1 cellular context compared by ENCODE assay signal in the genomic region with DNA sequence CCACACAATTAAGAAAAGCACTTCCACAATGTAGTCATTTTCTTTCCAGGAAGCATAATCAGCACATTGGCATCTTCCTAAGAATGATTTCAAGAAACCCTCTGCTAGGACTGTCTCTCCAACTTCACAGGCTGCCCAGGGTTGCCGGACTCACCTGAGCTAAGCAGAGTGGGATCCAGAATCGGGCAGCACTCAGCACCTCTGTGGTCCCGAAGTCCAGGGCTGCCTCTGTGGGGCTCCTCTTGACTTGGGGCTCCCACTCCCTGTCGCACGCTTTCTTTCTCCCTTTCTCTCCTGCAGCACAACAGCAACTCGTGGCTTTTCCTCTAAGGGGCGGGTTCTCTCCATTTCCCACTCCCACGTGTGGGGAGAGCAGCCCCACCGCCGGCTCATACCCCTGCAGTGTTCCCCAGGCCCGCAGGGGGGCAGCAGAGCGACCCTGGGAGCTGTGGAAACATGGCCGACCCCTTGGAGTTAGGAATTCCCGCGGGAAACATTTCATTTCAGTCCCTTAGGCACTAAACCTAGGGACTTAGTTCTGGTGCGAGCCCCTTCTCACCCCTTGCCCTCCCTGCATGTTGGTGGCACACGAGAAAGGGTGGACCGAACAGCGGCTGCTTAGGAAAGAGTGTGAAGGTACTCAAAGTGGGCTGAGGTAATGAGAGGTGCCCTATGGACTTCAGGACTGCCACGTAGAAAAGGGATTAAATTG.
TF ChIP-seq lines count a peak whose summit lies in the region.

TSS of gene TMEM272 (minus strand) at position 316 of the 712 bp plus-strand sequence. CDS start 6,647 bp downstream, outside the sequence.

TF ChIP-seq in K562, 482 proteins besides CTCF, POLR2A, EP300 and RAD21 (continued from another document and continues in another):
- TF ChIP-seq, protein P1, sequence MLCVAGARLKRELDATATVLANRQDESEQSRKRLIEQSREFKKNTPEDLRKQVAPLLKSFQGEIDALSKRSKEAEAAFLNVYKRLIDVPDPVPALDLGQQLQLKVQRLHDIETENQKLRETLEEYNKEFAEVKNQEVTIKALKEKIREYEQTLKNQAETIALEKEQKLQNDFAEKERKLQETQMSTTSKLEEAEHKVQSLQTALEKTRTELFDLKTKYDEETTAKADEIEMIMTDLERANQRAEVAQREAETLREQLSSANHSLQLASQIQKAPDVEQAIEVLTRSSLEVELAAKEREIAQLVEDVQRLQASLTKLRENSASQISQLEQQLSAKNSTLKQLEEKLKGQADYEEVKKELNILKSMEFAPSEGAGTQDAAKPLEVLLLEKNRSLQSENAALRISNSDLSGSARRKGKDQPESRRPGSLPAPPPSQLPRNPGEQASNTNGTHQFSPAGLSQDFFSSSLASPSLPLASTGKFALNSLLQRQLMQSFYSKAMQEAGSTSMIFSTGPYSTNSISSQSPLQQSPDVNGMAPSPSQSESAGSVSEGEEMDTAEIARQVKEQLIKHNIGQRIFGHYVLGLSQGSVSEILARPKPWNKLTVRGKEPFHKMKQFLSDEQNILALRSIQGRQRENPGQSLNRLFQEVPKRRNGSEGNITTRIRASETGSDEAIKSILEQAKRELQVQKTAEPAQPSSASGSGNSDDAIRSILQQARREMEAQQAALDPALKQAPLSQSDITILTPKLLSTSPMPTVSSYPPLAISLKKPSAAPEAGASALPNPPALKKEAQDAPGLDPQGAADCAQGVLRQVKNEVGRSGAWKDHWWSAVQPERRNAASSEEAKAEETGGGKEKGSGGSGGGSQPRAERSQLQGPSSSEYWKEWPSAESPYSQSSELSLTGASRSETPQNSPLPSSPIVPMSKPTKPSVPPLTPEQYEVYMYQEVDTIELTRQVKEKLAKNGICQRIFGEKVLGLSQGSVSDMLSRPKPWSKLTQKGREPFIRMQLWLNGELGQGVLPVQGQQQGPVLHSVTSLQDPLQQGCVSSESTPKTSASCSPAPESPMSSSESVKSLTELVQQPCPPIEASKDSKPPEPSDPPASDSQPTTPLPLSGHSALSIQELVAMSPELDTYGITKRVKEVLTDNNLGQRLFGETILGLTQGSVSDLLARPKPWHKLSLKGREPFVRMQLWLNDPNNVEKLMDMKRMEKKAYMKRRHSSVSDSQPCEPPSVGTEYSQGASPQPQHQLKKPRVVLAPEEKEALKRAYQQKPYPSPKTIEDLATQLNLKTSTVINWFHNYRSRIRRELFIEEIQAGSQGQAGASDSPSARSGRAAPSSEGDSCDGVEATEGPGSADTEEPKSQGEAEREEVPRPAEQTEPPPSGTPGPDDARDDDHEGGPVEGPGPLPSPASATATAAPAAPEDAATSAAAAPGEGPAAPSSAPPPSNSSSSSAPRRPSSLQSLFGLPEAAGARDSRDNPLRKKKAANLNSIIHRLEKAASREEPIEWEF (CRISPR knock-in tag; IDR thresholded peaks at IDR 0.05), result no peak
- TF ChIP-seq NR2C2 (CRISPR knock-in tag; IDR thresholded peaks at IDR 0.05) (no peak), NR2C2 (tag; IDR thresholded peaks at IDR 0.05) (no peak), EGR1 (conservative IDR thresholded peaks at IDR 0.05) (peak; percentile 20; the same call in 1 of the 2 replicates), ZNF766 (CRISPR knock-in tag; conservative IDR thresholded peaks at IDR 0.05) (no peak), EP400 (IDR thresholded peaks at IDR 0.05) (no peak), YBX1 (IDR thresholded peaks at IDR 0.05) (no peak), ATF3 (IDR thresholded peaks at IDR 0.05) (no peak), ATF3 (CRISPR knock-in tag; conservative IDR thresholded peaks at IDR 0.05) (no peak), PHF20 (IDR thresholded peaks at IDR 0.05; ENCODE audit: partially characterized antibody) (peak; percentile 18), NCOA1 (IDR thresholded peaks at IDR 0.05; ENCODE audit: low read depth) (no peak), DPF2 (IDR thresholded peaks at IDR 0.05) (no peak), E2F3 (CRISPR knock-in tag; IDR thresholded peaks at IDR 0.05) (0 out of 2 replicates have a peak, but pooled peaks have one; percentile 30), CBX3 (IDR thresholded peaks at IDR 0.05; ENCODE audit: borderline replicate concordance in 1 of 2, low read length in 2 of 2) (0 out of 3 replicates have a peak, but pooled peaks of 1 of the 2 experiments have one; percentile 54), BRF2 (IDR thresholded peaks at IDR 0.05; ENCODE audit: borderline replicate concordance, insufficient read depth, insufficient read length) (no peak), ZNF232 (CRISPR knock-in tag; IDR thresholded peaks at IDR 0.05) (no peak), SAFB (IDR thresholded peaks at IDR 0.05; ENCODE audit: borderline replicate concordance, low read depth, low read length) (peak; percentile 37; the same call in 1 of the 2 replicates), SNRNP70 (optimal IDR thresholded peaks at IDR 0.05; ENCODE audit: low read depth, low read length) (no peak), CREB1 (IDR thresholded peaks at IDR 0.05) (no peak), CREB1 (CRISPR knock-in tag; IDR thresholded peaks at IDR 0.05) (0 out of 2 replicates have a peak, but pooled peaks have one; percentile 11), NCOA2 (IDR thresholded peaks at IDR 0.05; ENCODE audit: partially characterized antibody in 2 of 2) (no peak), NCOA6 (IDR thresholded peaks at IDR 0.05) (no peak), FOXK2 (conservative IDR thresholded peaks at IDR 0.05 in 1 of 2, IDR thresholded peaks at IDR 0.05 in 1 of 2; ENCODE audit: low read depth in 2 of 2) (no peak), MXD1 (CRISPR knock-in tag; IDR thresholded peaks at IDR 0.05; ENCODE audit: borderline replicate concordance, poor library complexity, severe bottlenecking) (no peak), PHB (CRISPR knock-in tag; IDR thresholded peaks at IDR 0.05) (no peak), CREB3 (tag; conservative IDR thresholded peaks at IDR 0.05; ENCODE audit: low read depth) (no peak), EZH2 (IDR thresholded peaks at IDR 0.05; ENCODE audit: borderline replicate concordance, low read depth, low read length) (no peak), TEAD1 (CRISPR knock-in tag; IDR thresholded peaks at IDR 0.05) (no peak), KAT7 (CRISPR knock-in tag; IDR thresholded peaks at IDR 0.05; ENCODE audit: borderline replicate concordance) (no peak), SIX5 (IDR thresholded peaks at IDR 0.05; ENCODE audit: borderline replicate concordance in 1 of 2, insufficient read depth in 1 of 2, low read depth in 1 of 2, low read length in 2 of 2) (no peak), ZNF436 (CRISPR knock-in tag; IDR thresholded peaks at IDR 0.05) (no peak), ILF3 (IDR thresholded peaks at IDR 0.05; ENCODE audit: borderline replicate concordance) (no peak), ZNF23 (CRISPR knock-in tag; IDR thresholded peaks at IDR 0.05) (no peak), HMGXB4 (CRISPR knock-in tag; IDR thresholded peaks at IDR 0.05) (no peak), RUNX1 (IDR thresholded peaks at IDR 0.05; ENCODE audit: low read depth) (no peak), ZBTB7A (IDR thresholded peaks at IDR 0.05; ENCODE audit: borderline replicate concordance, control insufficient read depth, low read depth, low read length) (peak; percentile 56; the same call in 1 of the 2 replicates), GATAD2A (IDR thresholded peaks at IDR 0.05) (no peak), JUNB (CRISPR knock-in tag; conservative IDR thresholded peaks at IDR 0.05) (no peak), DMBX1 (CRISPR knock-in tag; IDR thresholded peaks at IDR 0.05; ENCODE audit: borderline replicate concordance) (no peak), SAP30 (IDR thresholded peaks at IDR 0.05; ENCODE audit: borderline replicate concordance, insufficient read depth, low read depth, low read length, poor library complexity, severe bottlenecking) (no peak), GMEB1 (CRISPR knock-in tag; IDR thresholded peaks at IDR 0.05) (no peak), RBFOX2 (IDR thresholded peaks at IDR 0.05; ENCODE audit: low read depth, low read length) (0 out of 2 replicates have a peak, but pooled peaks have one; percentile 22), ZNF696 (CRISPR knock-in tag; conservative IDR thresholded peaks at IDR 0.05) (no peak), TAF1 (IDR thresholded peaks at IDR 0.05; ENCODE audit: control insufficient read depth, extremely low read depth, insufficient read depth, low read length, severe bottlenecking) (peak; percentile 27), TFAP4 (CRISPR knock-in tag; IDR thresholded peaks at IDR 0.05; ENCODE audit: borderline replicate concordance) (peak; percentile 46; the same call in 1 of the 2 replicates), ADNP (tag; IDR thresholded peaks at IDR 0.05) (no peak), ZNF561 (CRISPR knock-in tag; conservative IDR thresholded peaks at IDR 0.05) (no peak), ZNF274 (IDR thresholded peaks at IDR 0.05; ENCODE audit: borderline replicate concordance, low read depth, low read length) (no peak), ZC3H8 (IDR thresholded peaks at IDR 0.05) (no peak), ZNF146 (CRISPR knock-in tag; IDR thresholded peaks at IDR 0.05; ENCODE audit: unreplicated experiment) (no peak), ZNF57 (CRISPR knock-in tag; IDR thresholded peaks at IDR 0.05) (no peak)
- TF ChIP-seq, protein P2, sequence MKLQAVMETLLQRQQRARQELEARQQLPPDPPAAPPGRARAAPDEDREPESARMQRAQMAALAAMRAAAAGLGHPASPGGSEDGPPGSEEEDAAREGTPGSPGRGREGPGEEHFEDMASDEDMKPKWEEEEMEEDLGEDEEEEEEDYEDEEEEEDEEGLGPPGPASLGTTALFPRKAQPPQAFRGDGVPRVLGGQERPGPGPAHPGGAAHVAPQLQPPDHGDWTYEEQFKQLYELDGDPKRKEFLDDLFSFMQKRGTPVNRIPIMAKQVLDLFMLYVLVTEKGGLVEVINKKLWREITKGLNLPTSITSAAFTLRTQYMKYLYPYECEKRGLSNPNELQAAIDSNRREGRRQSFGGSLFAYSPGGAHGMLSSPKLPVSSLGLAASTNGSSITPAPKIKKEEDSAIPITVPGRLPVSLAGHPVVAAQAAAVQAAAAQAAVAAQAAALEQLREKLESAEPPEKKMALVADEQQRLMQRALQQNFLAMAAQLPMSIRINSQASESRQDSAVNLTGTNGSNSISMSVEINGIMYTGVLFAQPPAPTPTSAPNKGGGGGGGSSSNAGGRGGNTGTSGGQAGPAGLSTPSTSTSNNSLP (IDR thresholded peaks at IDR 0.05; ENCODE audit: borderline replicate concordance, low read depth, low read length), result no peak
